ENCODE assay signal across 8 cellular contexts in the genomic region with DNA sequence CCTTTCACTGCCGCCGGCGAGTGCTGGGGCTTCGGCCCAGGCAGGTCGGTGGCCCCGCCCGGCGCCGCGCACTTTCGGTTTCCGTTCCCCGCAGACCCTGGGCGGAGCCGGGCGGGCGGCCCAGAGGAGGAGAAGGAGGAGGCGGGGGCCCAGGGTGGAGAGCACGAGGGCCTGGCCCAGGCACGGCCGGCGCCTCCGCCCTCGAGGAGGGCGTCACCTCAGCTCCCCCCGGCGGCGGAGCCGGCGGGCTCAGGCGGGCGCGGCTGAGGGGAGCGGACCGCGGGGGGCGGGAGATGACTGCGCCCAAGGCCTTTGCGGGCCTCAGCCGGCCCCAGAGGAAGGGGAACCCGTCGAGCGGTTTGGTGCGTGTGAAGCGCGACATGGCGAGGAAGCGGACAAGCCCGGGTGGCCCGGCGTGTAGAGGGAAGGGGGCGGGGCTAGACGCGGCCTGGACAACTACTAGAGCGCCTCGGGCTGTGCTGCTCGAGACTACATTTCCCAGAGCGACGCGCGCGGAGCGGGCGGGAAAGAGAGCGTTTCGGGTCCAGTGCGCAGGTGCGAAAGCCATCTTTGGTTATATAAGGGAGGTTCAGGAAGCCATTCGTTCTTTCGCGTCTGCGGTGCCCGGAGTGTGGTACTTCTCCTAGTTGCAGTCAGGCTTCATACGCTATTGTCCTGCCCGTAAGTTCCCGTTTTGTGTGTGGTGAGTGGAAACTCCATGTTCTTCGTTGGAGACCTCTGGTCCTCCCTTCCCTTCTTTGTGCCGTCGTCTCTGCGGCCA. TPM values are rescaled to one million over a fixed set of nuclear protein-coding genes. Genes with fewer than 3 reads are reported as not detected.
A peak's percentile ranks its signal among the peaks of the same experiment; 100 is the strongest.
DNase-seq lines count a peak whose midpoint lies in the region; ATAC-seq and TF ChIP-seq lines count a peak whose summit lies in the region.

A gene (minus strand): TSS at position 22 of the 781 bp plus-strand sequence. CDS start 2,218 bp downstream, outside the sequence.

- H3K4me1 Mint-ChIP-seq in IgD-negative memory B cell = peaks cover 47 to 56% (median 49%) of the 10 kb centered on the region in 3 donors

- ATAC-seq in GM21529 (IDR thresholded peaks at IDR 0.05; ENCODE audit: unreplicated experiment) = peak; percentile 80
- peak; percentile 94 for ATAC-seq in mucosa of descending colon

- H3K4me1 ChIP-seq in mucosa of descending colon (ENCODE audit: low read depth) = peaks cover 25% of the 10 kb centered on the region

- H3K9me3 ChIP-seq in mucosa of descending colon = peaks cover 36% of the 10 kb centered on the region

- H3K27ac Mint-ChIP-seq in IgD-negative memory B cell = peak within 1 kb of the TSS; percentile 95 to 100 (median 97)

- intact Hi-C loops in mucosa of descending colon (cut with DNase I, micrococcal nuclease) = no loop called here

- H3K4me3 ChIP-seq in epithelial cell of esophagus (ENCODE audit: low read length) (peak within 1 kb of the TSS; percentile 100), mucosa of descending colon (peak within 1 kb of the TSS; percentile 82)

- peak; percentile 96 for DNase-seq in DMS 273 treated with DMSO at 0.1 percent for 48 hours (lab: John Stamatoyannopoulos, UW)
- peak; percentile 90 for DNase-seq in OCI-M2 (lab: John Stamatoyannopoulos, UW; ENCODE audit: unreplicated experiment)
- peak; percentile 96 for DNase-seq in activated T-cell treated with anti-CD3 and anti-CD28 coated beads for 4 hours
- DNase-seq in epithelial cell of esophagus (ENCODE audit: low read depth) = peak; percentile 98
- DNase-seq in mucosa of descending colon = peak; percentile 99 to 100 (median 100)
- DNase-seq in stimulated activated CD8-positive, alpha-beta memory T cell treated with anti-CD3 and anti-CD28 coated beads, Interleukin-4, amount 100 ng/mL, for 24 hours (ENCODE audit: low read depth) = peak; percentile 97

- peaks cover 28% of the 10 kb centered on the region for H3K36me3 ChIP-seq in mucosa of descending colon (ENCODE audit: low read depth)

- TF ChIP-seq CTCF in epithelial cell of esophagus (IDR thresholded peaks at IDR 0.05; ENCODE audit: insufficient read depth, low read depth, low read length, missing control alignments) (no peak), mucosa of descending colon (IDR thresholded peaks at IDR 0.05) (peak; percentile 23)

- H3K27me3 Mint-ChIP-seq in IgD-negative memory B cell = peaks cover 2% of the 10 kb centered on the region

- peak within 1 kb of the TSS; percentile 93 to 99 (median 98) for H3K4me3 Mint-ChIP-seq in IgD-negative memory B cell

- H3K9me3 Mint-ChIP-seq in IgD-negative memory B cell = peaks cover 5 to 30% (median 23%) of the 10 kb centered on the region in 3 donors

- H3K36me3 Mint-ChIP-seq in IgD-negative memory B cell = peaks cover 40% of the 10 kb centered on the region

RNA-seq across cellular contexts. Expression of the gene that starts here (rescaled TPM):
- polyA plus RNA-seq in IgD-negative memory B cell = 45.2 TPM
- total RNA-seq in mucosa of descending colon = 10 to 100 TPM; 33.6 to 36.4 (median 35.5) TPM

Comparison
In these comparisons a context has a peak if more than half of its experiments do, and no peak if none do; other contexts are left out.
1. Peak in every context shown above with its lines: DNase-seq, ATAC-seq and H3K4me3 ChIP-seq.